ENCODE assay signal across 7 cellular contexts in the genomic region with DNA sequence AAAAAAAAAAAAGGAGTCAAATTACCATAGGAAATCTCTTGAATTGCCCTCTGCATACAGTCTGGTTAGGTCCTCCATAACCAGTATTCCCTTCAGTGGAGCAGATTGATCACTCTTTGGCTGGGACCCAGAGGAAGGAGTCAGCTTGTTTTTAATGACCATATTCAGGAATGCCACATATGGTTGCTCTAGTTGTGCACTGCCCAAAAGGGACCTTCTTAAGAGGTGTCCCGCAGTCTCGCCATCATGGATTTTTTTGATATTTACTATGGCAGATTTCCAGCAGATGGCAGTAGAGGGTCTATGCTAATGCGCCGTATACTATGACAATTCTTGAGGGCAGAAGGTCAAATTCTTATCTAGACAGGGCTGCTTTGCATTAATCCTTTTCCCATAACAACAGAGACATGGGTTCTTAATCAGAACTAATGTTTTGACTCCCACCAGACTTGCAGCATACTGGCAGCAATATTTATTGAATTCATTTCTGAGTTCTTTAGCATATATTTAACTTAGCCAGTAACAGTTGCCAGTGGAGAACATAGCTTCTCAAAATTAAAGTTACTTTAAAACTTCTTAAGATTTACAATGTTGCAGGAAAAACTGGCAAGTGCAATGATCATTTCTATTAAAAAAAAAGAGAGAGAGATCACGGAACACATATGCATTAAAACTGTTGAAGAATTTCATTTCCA. TPM values are rescaled to one million over a fixed set of nuclear protein-coding genes. Genes with fewer than 3 reads are reported as not detected.
DNase-seq lines count a peak whose midpoint lies in the region; ATAC-seq, FAIRE-seq and TF ChIP-seq lines count a peak whose summit lies in the region.

No MANE protein-coding gene starts in this region.

- ATAC-seq in HG03135 (IDR thresholded peaks at IDR 0.05; ENCODE audit: unreplicated experiment): peak; percentile 70
- ATAC-seq in stimulated activated naive B cell treated with anti-CD40 and anti-IgM and Interleukin-4, amounts not matched to agents 10 μg/mL and 1 μg/mL and 100 μg/mL, for 72 hours (replicated peaks): peak; percentile 93 to 95

- H3K4me3 ChIP-seq in dorsolateral prefrontal cortex: no peak overlapping the region

- peak; percentile 64 to 85 (median 76) for TF ChIP-seq CTCF in dorsolateral prefrontal cortex (IDR thresholded peaks at IDR 0.05 in 54 of 56, conservative IDR thresholded peaks at IDR 0.05 in 2 of 56; ENCODE audit: low read depth in 1 of 56, partially characterized antibody in 56 of 56)

- H3K27me3 Mint-ChIP-seq in stimulated activated naive B cell treated with anti-CD40 and anti-IgM and Interleukin-4, amounts not matched to agents 10 μg/mL and 1 μg/mL and 100 μg/mL, for 72 hours: peaks cover 0 to 6% of the 10 kb centered on the region in 2 donors

- H3K36me3 Mint-ChIP-seq in stimulated activated naive B cell treated with anti-CD40 and anti-IgM and Interleukin-4, amounts not matched to agents 10 μg/mL and 1 μg/mL and 100 μg/mL, for 72 hours: peaks cover 3 to 4% of the 10 kb centered on the region in 2 donors

- FAIRE-seq in GM12891 (lab: Jason Lieb, UNC): peak; percentile 84

- no peak for DNase-seq in GM12891 (ENCODE audit: insufficient read length, low spot score)
- peak; percentile 30 to 75 for DNase-seq in NCI-H526 (lab: John Stamatoyannopoulos, UW)
- peak; percentile 60 for DNase-seq in activated CD4-positive, alpha-beta T cell treated with anti-CD3 and anti-CD28 coated beads for 48 hours
- DNase-seq in dorsolateral prefrontal cortex: peak in 1 of 10 donors; percentile 33
- peak; percentile 28 for DNase-seq in middle frontal gyrus (ENCODE audit: extremely low spot score, low spot score)
- DNase-seq in stimulated activated naive B cell treated with anti-CD40 and anti-IgM and Interleukin-4, amounts not matched to agents 10 μg/mL and 1 μg/mL and 100 μg/mL, for 72 hours: peak; percentile 39

- no peak overlapping the region for H3K4me3 Mint-ChIP-seq in stimulated activated naive B cell treated with anti-CD40 and anti-IgM and Interleukin-4, amounts not matched to agents 10 μg/mL and 1 μg/mL and 100 μg/mL, for 72 hours

- H3K27ac ChIP-seq in dorsolateral prefrontal cortex: no peak overlapping the region

- H3K27me3 ChIP-seq in dorsolateral prefrontal cortex: no peaks in the 10 kb centered on the region

- no peak for TF ChIP-seq POLR2A in GM12891 (IDR thresholded peaks at IDR 0.05; ENCODE audit: low read depth, low read length)

- H3K4me1 Mint-ChIP-seq in stimulated activated naive B cell treated with anti-CD40 and anti-IgM and Interleukin-4, amounts not matched to agents 10 μg/mL and 1 μg/mL and 100 μg/mL, for 72 hours: peaks cover 0 to 5% of the 10 kb centered on the region in 2 donors

- H3K27ac Mint-ChIP-seq in stimulated activated naive B cell treated with anti-CD40 and anti-IgM and Interleukin-4, amounts not matched to agents 10 μg/mL and 1 μg/mL and 100 μg/mL, for 72 hours: no peak overlapping the region

- peaks cover 2 to 4% of the 10 kb centered on the region in 2 donors for H3K9me3 Mint-ChIP-seq in stimulated activated naive B cell treated with anti-CD40 and anti-IgM and Interleukin-4, amounts not matched to agents 10 μg/mL and 1 μg/mL and 100 μg/mL, for 72 hours

- intact Hi-C loops in dorsolateral prefrontal cortex (cut with DNase I): loop anchor here in 1 of 2 donors (5.0 to 10.0 kb wide), 2 partner anchors 162 to 424 kb away; no protein-coding TSS in a partner anchor

TF ChIP-seq in GM12891, 5 proteins besides CTCF, POLR2A, EP300 and RAD21:
- TF ChIP-seq PAX5 (IDR thresholded peaks at IDR 0.05; ENCODE audit: insufficient read depth, low read length, severe bottlenecking) (no peak), SPI1 (IDR thresholded peaks at IDR 0.05; ENCODE audit: low read depth, low read length) (no peak), POU2F2 (IDR thresholded peaks at IDR 0.05; ENCODE audit: low read depth, low read length) (peak; percentile 87), POLR2AphosphoS5 (IDR thresholded peaks at IDR 0.05; ENCODE audit: low read depth, low read length) (no peak)

RNA-seq across cellular contexts. Expression of a gene that starts 31.8 kb away (rescaled TPM):
- 16.5 TPM for polyA plus RNA-seq in GM12891 (2012; ENCODE audit: low read depth, missing spikeins)
- total RNA-seq in dorsolateral prefrontal cortex: 100 to 1,000 TPM in 104 of 120 experiments, 10 to 100 TPM in 16; 54.2 to 160 (median 122) TPM
